Comparison of ENCODE assay signal across 9 cellular contexts in the genomic region with DNA sequence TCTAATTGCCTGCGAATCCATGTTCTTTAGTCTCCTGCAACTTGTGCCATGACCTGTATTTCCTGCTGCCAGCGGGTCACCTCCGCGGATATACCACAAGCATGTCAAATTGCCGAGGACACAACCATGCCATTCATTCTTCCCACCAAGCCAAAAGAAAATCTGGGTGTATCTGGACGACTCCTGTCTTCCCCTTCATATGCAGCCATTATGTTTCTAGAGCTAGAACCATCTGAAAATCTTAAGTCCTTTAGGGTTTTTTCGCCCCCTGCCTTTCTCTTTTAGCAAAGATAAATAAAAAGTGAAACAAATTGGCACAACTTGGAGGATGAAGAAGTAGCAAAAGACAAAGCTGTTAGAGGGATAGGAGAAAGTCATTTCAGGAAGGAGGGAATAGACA.
DNase-seq lines count a peak whose midpoint lies in the region; ATAC-seq lines count a peak whose summit lies in the region.
"Had no signal": no experiment of that assay in that cellular context is flagged by ENCODE, and none has a peak within 500 bp of the region (broad histone marks: within the 10 kb centered on the region; RNA-seq: fewer than 3 reads in every experiment).

No MANE protein-coding gene starts in this region.

- ATAC-seq in stimulated activated memory B cell treated with anti-CD40 and anti-IgM and Interleukin-4, amounts not matched to agents 10 μg/mL and 1 μg/mL and 100 μg/mL, for 72 hours: no peak
- ATAC-seq in GM18511 (IDR thresholded peaks at IDR 0.05; ENCODE audit: unreplicated experiment): no peak

- peak overlapping the region; percentile 77 for H3K27ac Mint-ChIP-seq in T-helper 1 cell treated with Interleukin-12 subunit alpha and Interleukin-12 subunit beta and Interleukin-4 antibody, amounts not matched to agents 30 μg/mL and 1 μg/mL, for 36 hours
- H3K27ac Mint-ChIP-seq in stimulated activated memory B cell treated with anti-CD40 and anti-IgM and Interleukin-4, amounts not matched to agents 10 μg/mL and 1 μg/mL and 100 μg/mL, for 72 hours: peak overlapping the region; percentile 98

- peak overlapping the region; percentile 73 for H3K4me3 Mint-ChIP-seq in T-helper 1 cell treated with Interleukin-12 subunit alpha and Interleukin-12 subunit beta and Interleukin-4 antibody, amounts not matched to agents 30 μg/mL and 1 μg/mL, for 36 hours
- peak overlapping the region; percentile 55 for H3K4me3 Mint-ChIP-seq in stimulated activated memory B cell treated with anti-CD40 and anti-IgM and Interleukin-4, amounts not matched to agents 10 μg/mL and 1 μg/mL and 100 μg/mL, for 72 hours

- H3K36me3 Mint-ChIP-seq in T-helper 1 cell treated with Interleukin-12 subunit alpha and Interleukin-12 subunit beta and Interleukin-4 antibody, amounts not matched to agents 30 μg/mL and 1 μg/mL, for 36 hours (ENCODE audit: low read depth): no peaks in the 10 kb centered on the region
- no peaks in the 10 kb centered on the region for H3K36me3 Mint-ChIP-seq in stimulated activated memory B cell treated with anti-CD40 and anti-IgM and Interleukin-4, amounts not matched to agents 10 μg/mL and 1 μg/mL and 100 μg/mL, for 72 hours

- H3K4me1 Mint-ChIP-seq in T-helper 1 cell treated with Interleukin-12 subunit alpha and Interleukin-12 subunit beta and Interleukin-4 antibody, amounts not matched to agents 30 μg/mL and 1 μg/mL, for 36 hours (ENCODE audit: low read depth): peaks cover 37% of the 10 kb centered on the region
- peaks cover 58% of the 10 kb centered on the region for H3K4me1 Mint-ChIP-seq in stimulated activated memory B cell treated with anti-CD40 and anti-IgM and Interleukin-4, amounts not matched to agents 10 μg/mL and 1 μg/mL and 100 μg/mL, for 72 hours

- no peak for DNase-seq in T-helper 1 cell
- DNase-seq in SK-MEL-5 (ENCODE audit: low read depth, low spot score): peak; percentile 23
- DNase-seq in fibroblast of peridontal ligament (ENCODE audit: extremely low read depth): peak; percentile 70
- DNase-seq in activated effector memory CD4-positive, alpha-beta T cell treated with anti-CD3 and anti-CD28 coated beads, Interleukin-2, amount 50 U/mL, for 16 hours: no peak
- no peak for DNase-seq in SIG-M5 treated with dmso at 0.1 percent for 504 hours (lab: John Stamatoyannopoulos, UW; ENCODE audit: unreplicated experiment)
- DNase-seq: stimulated activated CD4-positive, alpha-beta T cell treated with anti-CD3 and anti-CD28 coated beads, Interleukin-1b, Interleukin-23, amount 100 ng/mL, for 48 hours had no signal

- no peaks in the 10 kb centered on the region for H3K27me3 Mint-ChIP-seq in T-helper 1 cell treated with Interleukin-12 subunit alpha and Interleukin-12 subunit beta and Interleukin-4 antibody, amounts not matched to agents 30 μg/mL and 1 μg/mL, for 36 hours (ENCODE audit: low read depth)
- no peaks in the 10 kb centered on the region for H3K27me3 Mint-ChIP-seq in stimulated activated memory B cell treated with anti-CD40 and anti-IgM and Interleukin-4, amounts not matched to agents 10 μg/mL and 1 μg/mL and 100 μg/mL, for 72 hours

- no peaks in the 10 kb centered on the region for H3K9me3 Mint-ChIP-seq in T-helper 1 cell treated with Interleukin-12 subunit alpha and Interleukin-12 subunit beta and Interleukin-4 antibody, amounts not matched to agents 30 μg/mL and 1 μg/mL, for 36 hours
- H3K9me3 Mint-ChIP-seq in stimulated activated memory B cell treated with anti-CD40 and anti-IgM and Interleukin-4, amounts not matched to agents 10 μg/mL and 1 μg/mL and 100 μg/mL, for 72 hours: no peaks in the 10 kb centered on the region

- in situ Hi-C loops in SK-MEL-5 (cut with HindIII; ENCODE audit: low pct_unique_long_range_greater_than_20kb, low sequenced_read_pairs): no loop called here

Comparison
In these comparisons a context has a peak if more than half of its experiments do, and no peak if none do; other contexts are left out.
1. DNase-seq: peak in SK-MEL-5 (single experiment) and fibroblast of peridontal ligament (single experiment); none in T-helper 1 cell (0 of 5), activated effector memory CD4-positive, alpha-beta T cell treated with anti-CD3 and anti-CD28 coated beads, Interleukin-2, amount 50 U/mL, for 16 hours (single experiment) and SIG-M5 treated with dmso at 0.1 percent for 504 hours (single experiment).